12 cellular contexts compared by ENCODE assay signal in genomic region chr22:32764330-32765116, GRCh38. TPM values are rescaled to one million over a fixed set of nuclear protein-coding genes. Genes with fewer than 3 reads are reported as not detected.
DNase-seq lines count a peak whose midpoint lies in the region; ATAC-seq and TF ChIP-seq lines count a peak whose summit lies in the region.
"Had no signal": no experiment of that assay in that cellular context is flagged by ENCODE, and none has a peak within 500 bp of the region (broad histone marks: within the 10 kb centered on the region; RNA-seq: fewer than 3 reads in every experiment).

No MANE protein-coding gene starts in this region.

- DNase-seq in GM04504 (ENCODE audit: low read depth) (peak; percentile 57), amniotic epithelial cell (ENCODE audit: low read depth) (peak; percentile 96), heart right ventricle (peak; percentile 47 to 65), sciatic nerve (ENCODE audit: low spot score) (peak; percentile 85)
- no peak for DNase-seq in activated CD4-positive, alpha-beta T cell treated with anti-CD3 and anti-CD28 coated beads for 48 hours
- DNase-seq in stimulated activated CD4-positive, alpha-beta T cell treated with anti-CD3 and anti-CD28 coated beads, Interleukin-4, amount 100 ng/mL, for 24 hours: no peak
- DNase-seq: activated effector memory CD4-positive, alpha-beta T cell treated with Interleukin-2 at 50 U/mL for 16 hours; RPMI8226; stimulated activated CD4-positive, alpha-beta T cell treated with anti-CD3 and anti-CD28 coated beads, Interleukin-15, amount 100 ng/mL, for 24 hours had no signal

- peaks cover 14 to 50% (median 46%) of the 10 kb centered on the region in 9 donors for H3K4me1 ChIP-seq in heart right ventricle

- 42 to 53% methylated on average over 15 of the region's 15 CpGs for WGBS in heart right ventricle, 2 donors

- H3K4me3 ChIP-seq in heart right ventricle: no peak overlapping the region

- peak overlapping the region; percentile 50 to 88 (median 75) for H3K27ac ChIP-seq in heart right ventricle

- ATAC-seq in heart right ventricle (peak; percentile 50 to 83 (median 70)), sciatic nerve (peak; percentile 88), GM21737 (IDR thresholded peaks at IDR 0.05; ENCODE audit: unreplicated experiment) (no peak), HG02571 (IDR thresholded peaks at IDR 0.05; ENCODE audit: unreplicated experiment) (no peak)

- intact Hi-C loops in heart right ventricle (cut with DNase I) (loop anchor here in 4 of 10 donors (5.0 to 10.0 kb wide), 5 partner anchors 33 to 230 kb away; no protein-coding TSS in a partner anchor), sciatic nerve (cut with DNase I) (no loop called here)

- no peak for TF ChIP-seq CTCF in heart right ventricle (IDR thresholded peaks at IDR 0.05)

- no peaks in the 10 kb centered on the region for H3K36me3 ChIP-seq in heart right ventricle

- peaks cover 0 to 23% (median 2%) of the 10 kb centered on the region in 11 donors for H3K9me3 ChIP-seq in heart right ventricle

- peaks cover 0 to 13% (median 0%) of the 10 kb centered on the region in 7 donors for H3K27me3 ChIP-seq in heart right ventricle

RNA-seq across cellular contexts. Expression of gene TIMP3, which starts 37.0 kb away (rescaled TPM):
- total RNA-seq in heart right ventricle (100 to 1,000 TPM in 9 of 10 donors, 10 to 100 TPM in 1; 91.9 to 380 (median 166) TPM), sciatic nerve (560 TPM)
- 100 to 1,000 TPM; 134 to 173 TPM for polyA plus RNA-seq in heart right ventricle
- total RNA-seq: HT-29 had no signal

Comparison
In these comparisons a context has a peak if more than half of its experiments do, and no peak if none do; other contexts are left out.
1. DNase-seq: peak in GM04504 (single experiment), amniotic epithelial cell (single experiment), heart right ventricle (2 of 2) and sciatic nerve (single experiment); none in activated CD4-positive, alpha-beta T cell treated with anti-CD3 and anti-CD28 coated beads for 48 hours (single experiment) and stimulated activated CD4-positive, alpha-beta T cell treated with anti-CD3 and anti-CD28 coated beads, Interleukin-4, amount 100 ng/mL, for 24 hours (single experiment).
2. ATAC-seq: peak in heart right ventricle (8 of 8) and sciatic nerve (single experiment); none in GM21737 (single experiment) and HG02571 (single experiment).